1 cellular context compared by ENCODE assay signal in the genomic region with DNA sequence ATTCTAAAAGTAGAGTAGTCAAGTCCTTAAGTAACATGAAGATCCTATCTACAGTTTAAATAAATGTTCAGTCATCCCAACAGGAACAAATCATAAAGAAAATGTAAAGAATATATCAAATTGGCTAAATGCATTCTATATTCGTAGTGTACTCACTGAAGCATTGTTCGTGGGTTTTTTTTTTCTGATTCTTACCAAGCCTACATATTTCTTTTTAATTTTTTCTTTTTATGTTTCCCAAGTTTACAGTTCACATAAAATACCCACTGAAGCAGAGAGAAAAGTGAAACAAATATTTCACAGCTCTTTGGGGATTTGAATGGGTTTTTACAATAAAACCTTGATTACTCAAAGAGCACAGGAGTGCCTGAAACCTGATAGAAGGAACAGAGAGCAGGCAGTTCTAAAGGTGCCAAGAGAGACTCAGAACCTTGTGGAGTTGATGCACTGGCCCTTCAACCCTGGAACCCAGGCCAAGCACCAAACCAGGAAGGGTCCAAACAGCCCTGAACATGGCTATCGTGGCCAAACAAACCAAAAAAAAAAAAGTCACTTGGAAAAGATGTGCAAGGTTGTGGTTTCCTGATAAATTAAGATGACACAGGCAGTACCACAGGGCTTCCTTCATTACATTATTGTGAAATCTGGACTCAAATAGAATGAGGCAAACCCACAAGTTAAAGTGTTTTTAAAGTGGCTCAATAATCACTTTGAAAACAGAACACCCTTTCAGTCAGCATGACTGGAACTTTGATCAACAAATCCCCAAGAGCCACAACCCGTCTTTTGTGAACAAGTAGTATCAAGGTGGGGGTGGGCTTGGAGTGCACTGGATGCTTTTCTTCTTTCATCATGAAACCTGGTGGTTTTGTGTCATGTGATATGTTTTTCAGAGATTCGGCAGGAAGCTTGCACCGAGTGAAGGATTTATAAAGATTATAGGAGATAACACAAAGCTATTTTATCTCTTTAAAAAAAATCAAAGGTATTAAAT.
TF ChIP-seq lines count a peak whose summit lies in the region.

No MANE protein-coding gene starts in this region.

TF ChIP-seq in K562, 482 proteins besides CTCF, POLR2A, EP300 and RAD21 (continued from another document):
- TF ChIP-seq ZNF23 (CRISPR knock-in tag; IDR thresholded peaks at IDR 0.05) (no peak), ZNF561 (CRISPR knock-in tag; conservative IDR thresholded peaks at IDR 0.05) (no peak), CEBPB (tag; IDR thresholded peaks at IDR 0.05) (peak; percentile 81)
- TF ChIP-seq, protein P1, sequence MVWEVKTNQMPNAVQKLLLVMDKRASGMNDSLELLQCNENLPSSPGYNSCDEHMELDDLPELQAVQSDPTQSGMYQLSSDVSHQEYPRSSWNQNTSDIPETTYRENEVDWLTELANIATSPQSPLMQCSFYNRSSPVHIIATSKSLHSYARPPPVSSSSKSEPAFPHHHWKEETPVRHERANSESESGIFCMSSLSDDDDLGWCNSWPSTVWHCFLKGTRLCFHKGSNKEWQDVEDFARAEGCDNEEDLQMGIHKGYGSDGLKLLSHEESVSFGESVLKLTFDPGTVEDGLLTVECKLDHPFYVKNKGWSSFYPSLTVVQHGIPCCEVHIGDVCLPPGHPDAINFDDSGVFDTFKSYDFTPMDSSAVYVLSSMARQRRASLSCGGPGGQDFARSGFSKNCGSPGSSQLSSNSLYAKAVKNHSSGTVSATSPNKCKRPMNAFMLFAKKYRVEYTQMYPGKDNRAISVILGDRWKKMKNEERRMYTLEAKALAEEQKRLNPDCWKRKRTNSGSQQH (CRISPR knock-in tag; IDR thresholded peaks at IDR 0.05) = no peak
